In genomic region chr16:82587289-82587688, GRCh38 we compare ENCODE assay signal across 21 cellular contexts. TPM values are rescaled to one million over a fixed set of nuclear protein-coding genes. Genes with fewer than 3 reads are reported as not detected.
"Had no signal": no experiment of that assay in that cellular context is flagged by ENCODE, and none has a peak within 500 bp of the region (broad histone marks: within the 10 kb centered on the region; RNA-seq: fewer than 3 reads in every experiment).

No MANE protein-coding gene starts in this region.

- FAIRE-seq: endothelial cell of umbilical vein, frontal cortex, kidney had no signal

- DNase-seq: dermis blood vessel endothelial cell; dorsolateral prefrontal cortex; effector CD4-positive, alpha-beta T cell; effector memory CD4-positive, alpha-beta T cell; foreskin keratinocyte; heart left ventricle; hypothalamus; immature natural killer cell; islet precursor cell; kidney; kidney glomerular epithelial cell; left lung; left ventricle myocardium superior; lower lobe of right lung; mesenchymal stem cell had no signal

- H3K4me3 ChIP-seq: coronary artery, dorsolateral prefrontal cortex, esophagus muscularis mucosa, gastroesophageal sphincter, heart left ventricle, hepatocyte, left lung, lower lobe of right lung had no signal

- H3K9me3 ChIP-seq: esophagus muscularis mucosa, gastroesophageal sphincter, heart left ventricle, left lung, lower lobe of right lung had no signal

- H3K27me3 ChIP-seq: dorsolateral prefrontal cortex, esophagus muscularis mucosa, heart left ventricle, hepatocyte, left lung had no signal

- H3K36me3 ChIP-seq: esophagus muscularis mucosa, gastroesophageal sphincter, heart left ventricle, left lung, lower lobe of right lung had no signal

- ATAC-seq: foreskin keratinocyte, gastroesophageal sphincter, heart left ventricle, left lung, left ventricle myocardium superior, lower lobe of right lung had no signal

- H3K4me1 ChIP-seq: esophagus muscularis mucosa, foreskin keratinocyte, gastroesophageal sphincter, left lung, lower lobe of right lung had no signal

- H3K27ac ChIP-seq: coronary artery, dorsolateral prefrontal cortex, esophagus muscularis mucosa, foreskin keratinocyte, gastroesophageal sphincter, heart left ventricle, hepatocyte, left lung, lower lobe of right lung had no signal

RNA-seq across cellular contexts. Expression of gene CDH13, which starts 39.5 kb away (rescaled TPM):
- polyA plus RNA-seq: immature natural killer cell had no signal
